Comparison of ENCODE assay signal across 16 cellular contexts in the genomic region with DNA sequence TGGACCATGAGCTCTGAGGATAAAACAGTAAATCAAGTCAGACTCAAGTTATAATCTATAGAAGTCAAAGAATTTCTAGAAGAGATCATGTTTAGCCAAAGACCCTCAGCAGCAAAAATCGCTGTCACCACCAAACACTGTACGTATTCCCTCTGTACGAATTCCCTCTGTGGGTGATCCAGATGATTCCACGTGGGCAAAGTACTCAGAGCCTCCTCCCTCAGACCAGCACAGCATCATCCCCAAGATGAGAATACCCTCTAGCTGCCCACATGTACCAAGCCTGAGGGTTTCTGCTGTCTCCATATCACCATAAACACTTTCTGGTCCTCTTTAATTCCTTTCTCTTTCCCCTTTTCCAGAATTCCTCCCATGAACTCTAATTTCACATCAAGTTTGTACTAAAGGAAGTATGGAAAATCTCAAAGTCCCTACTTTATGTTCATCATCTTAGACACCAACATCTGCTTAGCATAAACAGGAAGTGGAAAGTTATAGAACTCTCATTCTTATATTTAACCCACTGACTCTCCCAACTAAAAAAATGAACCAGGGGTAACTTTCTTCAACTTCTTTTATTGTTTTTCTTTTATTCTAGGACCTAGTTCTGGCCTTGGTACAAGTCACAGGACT. TPM values are rescaled to one million over a fixed set of nuclear protein-coding genes. Genes with fewer than 3 reads are reported as not detected.
DNase-seq lines count a peak whose midpoint lies in the region; ATAC-seq, FAIRE-seq and TF ChIP-seq lines count a peak whose summit lies in the region.
"Had no signal": no experiment of that assay in that cellular context is flagged by ENCODE, and none has a peak within 500 bp of the region (broad histone marks: within the 10 kb centered on the region; RNA-seq: fewer than 3 reads in every experiment).

No MANE protein-coding gene starts in this region.

- TF ChIP-seq RAD21 in HepG2 (CRISPR knock-in tag; IDR thresholded peaks at IDR 0.05): no peak

- H4K20me1 ChIP-seq in HepG2 (ENCODE audit: insufficient read depth, low read length): no peaks in the 10 kb centered on the region
- H4K20me1 ChIP-seq in hepatocyte (ENCODE audit: insufficient read depth, poor library complexity, severe bottlenecking): no peaks in the 10 kb centered on the region

- BruUV-seq in HepG2 (replicated peaks; lab: Mats Ljungman, UMichigan): no TSS peak

- no peaks in the 10 kb centered on the region for H3K9me3 ChIP-seq in HepG2 (ENCODE audit: low read length)
- H3K9me3 ChIP-seq in right lobe of liver: no peaks in the 10 kb centered on the region
- no peaks in the 10 kb centered on the region for H3K9me3 ChIP-seq in Peyer's patch
- H3K9me3 ChIP-seq in hepatocyte (ENCODE audit: low read depth): no peaks in the 10 kb centered on the region
- H3K9me3 ChIP-seq in upper lobe of left lung: no peaks in the 10 kb centered on the region
- H3K9me3 ChIP-seq: BE2C had no signal

- no peak for FAIRE-seq in HepG2 (lab: Jason Lieb, UNC)
- FAIRE-seq: G401.6 had no signal

- H3K36me3 ChIP-seq in HepG2 (replicated peaks in 1 of 2; ENCODE audit: control insufficient read depth in 1 of 2, insufficient read depth in 2 of 2, low read length in 2 of 2): no peaks in the 10 kb centered on the region
- H3K36me3 ChIP-seq in right lobe of liver: no peaks in the 10 kb centered on the region
- H3K36me3 ChIP-seq in Peyer's patch: no peaks in the 10 kb centered on the region
- no peaks in the 10 kb centered on the region for H3K36me3 ChIP-seq in hepatocyte (replicated peaks; ENCODE audit: insufficient read depth, low read depth)
- H3K36me3 ChIP-seq in upper lobe of left lung: peaks cover 0 to 4% (median 0%) of the 10 kb centered on the region in 4 donors
- H3K36me3 ChIP-seq: BE2C had no signal

- TF ChIP-seq POLR2A in HepG2 (IDR thresholded peaks at IDR 0.05; ENCODE audit: insufficient read depth in 1 of 2, low read depth in 2 of 2, low read length in 2 of 2) (no peak), right lobe of liver (IDR thresholded peaks at IDR 0.05) (no peak), Peyer's patch (IDR thresholded peaks at IDR 0.05) (no peak), upper lobe of left lung (IDR thresholded peaks at IDR 0.05) (no peak)

- H3K4me3 ChIP-seq in HepG2 (replicated peaks in 1 of 3; ENCODE audit: insufficient read depth in 1 of 3, low read depth in 2 of 3, low read length in 3 of 3) (no peak overlapping the region), right lobe of liver (no peak overlapping the region), Peyer's patch (no peak overlapping the region), hepatocyte (no peak overlapping the region), upper lobe of left lung (no peak overlapping the region)

- H3K27me3 ChIP-seq in HepG2 (ENCODE audit: control insufficient read depth in 1 of 2, insufficient read depth in 2 of 2, low read length in 2 of 2): no peaks in the 10 kb centered on the region
- H3K27me3 ChIP-seq in right lobe of liver: no peaks in the 10 kb centered on the region
- no peaks in the 10 kb centered on the region for H3K27me3 ChIP-seq in Peyer's patch
- no peaks in the 10 kb centered on the region for H3K27me3 ChIP-seq in hepatocyte
- peaks cover 0 to 2% (median 0%) of the 10 kb centered on the region in 4 donors for H3K27me3 ChIP-seq in upper lobe of left lung

- no peaks in the 10 kb centered on the region for H3K79me2 ChIP-seq in HepG2 (ENCODE audit: insufficient read depth, low read length)
- H3K79me2 ChIP-seq in hepatocyte: no peaks in the 10 kb centered on the region

- in situ Hi-C loops in HepG2 (cut with HindIII; ENCODE audit: extremely low pct_ligation_motif_present, low pct_unique_long_range_greater_than_20kb): no loop called here

- no peak for ATAC-seq in HepG2
- ATAC-seq in right lobe of liver: no peak
- peak in 1 of 2 donors; percentile 27 for ATAC-seq in upper lobe of left lung (ENCODE audit: low FRiP score in 2 of 2)

- H3K9me2 ChIP-seq in hepatocyte (replicated peaks; ENCODE audit: insufficient read depth): no peaks in the 10 kb centered on the region

- CTCF ChIA-PET in HepG2 (lab: Yijun Ruan, JAX; ENCODE audit: low intra/inter-chr PET ratio, low total read pairs): no interaction called here

- H3K27ac ChIP-seq in HepG2 (ENCODE audit: extremely low read length, insufficient read depth, low read length) (no peak overlapping the region), right lobe of liver (no peak overlapping the region), Peyer's patch (peak overlapping the region; percentile 5 to 45 (median 28)), hepatocyte (peak overlapping the region; percentile 63), upper lobe of left lung (peak overlapping the region; percentile 45 to 74 (median 64))

- 99% methylated on average over 4 of the region's 4 CpGs for WGBS in HepG2 (ENCODE audit: low lambda C conversion rate)
- 77% methylated on average over 3 of the region's 4 CpGs for WGBS in right lobe of liver (ENCODE audit: insufficient coverage, low coverage, low lambda C conversion rate, missing lambda C conversion rate)
- 95% methylated on average over 4 of the region's 4 CpGs for WGBS in hepatocyte (ENCODE audit: low lambda C conversion rate, missing lambda C conversion rate)
- 91 to 93% methylated on average over 4 of the region's 4 CpGs for WGBS in upper lobe of left lung, 2 donors

- no peak for DNase-seq in HepG2 (ENCODE audit: low spot score)
- DNase-seq in right lobe of liver: no peak
- DNase-seq in Peyer's patch: no peak
- no peak for DNase-seq in hepatocyte (ENCODE audit: low spot score)
- no peak for DNase-seq in upper lobe of left lung
- no peak for DNase-seq in cortex of kidney (lab: John Stamatoyannopoulos, UW)
- DNase-seq in A172 (ENCODE audit: low spot score): no peak
- no peak for DNase-seq in stimulated activated CD4-positive, alpha-beta T cell treated with anti-CD3 and anti-CD28 coated beads, Interleukin-2, amount 100 ng/mL, for 48 hours
- DNase-seq: activated effector memory CD4-positive, alpha-beta T cell treated with anti-CD3 and anti-CD28 coated beads, Interleukin-2, amount 50 U/mL, for 16 hours; BE2C; NCI-H1694; NCI-H526 treated with DMSO at 0.1 percent for 48 hours; stimulated activated CD4-positive, alpha-beta T cell treated with anti-CD3 and anti-CD28 coated beads, Interleukin-4, amount 100 ng/mL, for 24 hours had no signal

- intact Hi-C loops in HepG2 (cut with micrococcal nuclease; ENCODE audit: unreplicated experiment) (no loop called here), right lobe of liver (cut with DNase I) (no loop called here)

- peaks cover 87% of the 10 kb centered on the region for H3K4me1 ChIP-seq in HepG2 (ENCODE audit: insufficient read depth, low read length)
- H3K4me1 ChIP-seq in right lobe of liver: peaks cover 0 to 28% (median 10%) of the 10 kb centered on the region in 4 donors
- H3K4me1 ChIP-seq in Peyer's patch: peaks cover 0 to 24% (median 0%) of the 10 kb centered on the region in 4 donors
- H3K4me1 ChIP-seq in hepatocyte (ENCODE audit: insufficient read depth): peaks cover 25% of the 10 kb centered on the region
- peaks cover 7 to 15% (median 12%) of the 10 kb centered on the region in 4 donors for H3K4me1 ChIP-seq in upper lobe of left lung
- H3K4me1 ChIP-seq: BE2C had no signal

- POLR2A ChIA-PET in HepG2 (lab: Yijun Ruan, JAX): no interaction called here

- TF ChIP-seq EP300 in HepG2 (IDR thresholded peaks at IDR 0.05; ENCODE audit: low read depth in 2 of 2, low read length in 2 of 2): no peak
- no peak for TF ChIP-seq EP300 in HepG2 (CRISPR knock-in tag; IDR thresholded peaks at IDR 0.05; ENCODE audit: borderline replicate concordance)
- no peak for TF ChIP-seq EP300 in upper lobe of left lung (IDR thresholded peaks at IDR 0.05)

- H2AFZ ChIP-seq in HepG2 (ENCODE audit: low read length): no peak overlapping the region
- H2AFZ ChIP-seq in hepatocyte: no peak overlapping the region

- no peak overlapping the region for H3K9ac ChIP-seq in HepG2 (ENCODE audit: insufficient read depth, low read depth, low read length)

- TF ChIP-seq CTCF in HepG2 (CRISPR knock-in tag; IDR thresholded peaks at IDR 0.05): no peak
- TF ChIP-seq CTCF in right lobe of liver (IDR thresholded peaks at IDR 0.05): no peak
- TF ChIP-seq CTCF in Peyer's patch (IDR thresholded peaks at IDR 0.05): no peak
- no peak for TF ChIP-seq CTCF in hepatocyte (IDR thresholded peaks at IDR 0.05; ENCODE audit: poor library complexity)
- no peak for TF ChIP-seq CTCF in upper lobe of left lung (IDR thresholded peaks at IDR 0.05)

- H3K4me2 ChIP-seq in HepG2 (ENCODE audit: low read depth, low read length) (no peak overlapping the region), hepatocyte (no peak overlapping the region)

RNA-seq across cellular contexts. Expression of gene JAML, which starts 18.7 kb away (rescaled TPM):
- total RNA-seq in HepG2 (2016; rRNA removed; fragmentation: Illumina TruSeq; extraction: Trizol) (3.3 and 3.8 TPM in 2 replicates), right lobe of liver (1 to 10 TPM; 1.5 to 9.1 (median 3.2) TPM), Peyer's patch (10 to 100 TPM in 3 of 4 donors, 1 to 10 TPM in 1; 7.5 to 83.3 (median 14.4) TPM), hepatocyte (3.5 and 5.3 TPM in 2 replicates), upper lobe of left lung (100 to 1,000 TPM in 2 of 6 donors, 10 to 100 TPM in 4; 33.0 to 105 (median 49.5) TPM)
- total RNA-seq in HepG2 (2016; cell fraction: cytosol; rRNA removed; fragmentation: Illumina TruSeq; extraction: Trizol; ENCODE audit: low read depth): 0.71 and 0.97 TPM in 2 replicates
- total RNA-seq in HepG2 (2016; cell fraction: insoluble cytoplasmic fraction; rRNA removed; fragmentation: Illumina TruSeq; extraction: Trizol): 3.7 and 4.6 TPM in 2 replicates
- total RNA-seq in HepG2 (2016; cell fraction: membrane; rRNA removed; fragmentation: Illumina TruSeq; extraction: Trizol): 1.8 and 1.9 TPM in 2 replicates
- 3.5 and 4.0 TPM in 2 replicates for total RNA-seq in HepG2 (2016; cell fraction: nucleus; rRNA removed; fragmentation: Illumina TruSeq; extraction: Trizol)
- polyA plus RNA-seq in HepG2 (2011; rRNA removed) (2.0 and 2.8 TPM in 2 replicates), hepatocyte (5.0 and 5.9 TPM in 2 replicates)
- 0.91 and 1.1 TPM in 2 replicates for polyA plus RNA-seq in HepG2 (2011; cell fraction: cytosol; rRNA removed)
- 8.0 and 9.7 TPM in 2 replicates for polyA plus RNA-seq in HepG2 (2011; cell fraction: nucleus; rRNA removed)
- polyA plus RNA-seq in HepG2 (2012): 9.8 and 22.2 TPM in 2 replicates
- 0.93 and 0.95 TPM in 2 replicates for polyA plus RNA-seq in HepG2 (2016; cell fraction: cytosol; fragmentation: Illumina TruSeq; extraction: Trizol; ENCODE audit: low read depth)
- 2.7 and 4.1 TPM in 2 replicates for polyA plus RNA-seq in HepG2 (2016; cell fraction: insoluble cytoplasmic fraction; fragmentation: Illumina TruSeq; extraction: Trizol; ENCODE audit: low read depth)
- polyA plus RNA-seq in HepG2 (2016; cell fraction: membrane; fragmentation: Illumina TruSeq; extraction: Trizol; ENCODE audit: low read depth): 1.4 and 1.7 TPM in 2 replicates
- 5.7 and 5.9 TPM in 2 replicates for polyA plus RNA-seq in HepG2 (2016; cell fraction: nucleus; fragmentation: Illumina TruSeq; extraction: Trizol; ENCODE audit: insufficient read depth, low read depth)
- 1.7 TPM in 1 of 2 replicates, not detected in the other for polyA minus RNA-seq in HepG2 (2011; rRNA and poly(A)+ RNA removed; ENCODE audit: low replicate concordance)
- 0.44 and 0.59 TPM in 2 replicates for polyA minus RNA-seq in HepG2 (2011; cell fraction: cytosol; rRNA and poly(A)+ RNA removed)
- 6.0 and 6.1 TPM in 2 replicates for polyA minus RNA-seq in HepG2 (2011; cell fraction: nucleus; rRNA and poly(A)+ RNA removed)
- not detected in 2 replicates for total RNA-seq in A172 (2014; rRNA removed; shearing (Covaris generic))
- total RNA-seq: epithelial cell of proximal tubule had no signal

RNA-seq across cellular contexts. Expression of gene SCN2B, which starts 29.7 kb away (rescaled TPM):
- 0.02 TPM in 1 of 2 replicates, not detected in the other for total RNA-seq in HepG2 (2016; rRNA removed; fragmentation: Illumina TruSeq; extraction: Trizol)
- total RNA-seq in HepG2 (2016; cell fraction: cytosol; rRNA removed; fragmentation: Illumina TruSeq; extraction: Trizol; ENCODE audit: low read depth): not detected in 2 replicates
- total RNA-seq in HepG2 (2016; cell fraction: insoluble cytoplasmic fraction; rRNA removed; fragmentation: Illumina TruSeq; extraction: Trizol): 0.02 TPM in 1 of 2 replicates, not detected in the other
- not detected in 2 replicates for total RNA-seq in HepG2 (2016; cell fraction: membrane; rRNA removed; fragmentation: Illumina TruSeq; extraction: Trizol)
- not detected in 2 replicates for total RNA-seq in HepG2 (2016; cell fraction: nucleus; rRNA removed; fragmentation: Illumina TruSeq; extraction: Trizol)
- polyA plus RNA-seq in HepG2 (2011; rRNA removed): 0.01 TPM in 2 replicates
- polyA plus RNA-seq in HepG2 (2011; cell fraction: cytosol; rRNA removed): 0.01 and 0.03 TPM in 2 replicates
- 0.02 and 0.03 TPM in 2 replicates for polyA plus RNA-seq in HepG2 (2011; cell fraction: nucleus; rRNA removed)
- 0.03 TPM in 1 of 2 replicates, not detected in the other for polyA plus RNA-seq in HepG2 (2012)
- not detected in 2 replicates for polyA plus RNA-seq in HepG2 (2016; cell fraction: cytosol; fragmentation: Illumina TruSeq; extraction: Trizol; ENCODE audit: low read depth)
- polyA plus RNA-seq in HepG2 (2016; cell fraction: insoluble cytoplasmic fraction; fragmentation: Illumina TruSeq; extraction: Trizol; ENCODE audit: low read depth): 0.03 TPM in 1 of 2 replicates, not detected in the other
- not detected in 2 replicates for polyA plus RNA-seq in HepG2 (2016; cell fraction: membrane; fragmentation: Illumina TruSeq; extraction: Trizol; ENCODE audit: low read depth)
- not detected in 2 replicates for polyA plus RNA-seq in HepG2 (2016; cell fraction: nucleus; fragmentation: Illumina TruSeq; extraction: Trizol; ENCODE audit: insufficient read depth, low read depth)
- not detected in 2 replicates for polyA minus RNA-seq in HepG2 (2011; rRNA and poly(A)+ RNA removed; ENCODE audit: low replicate concordance)
- polyA minus RNA-seq in HepG2 (2011; cell fraction: cytosol; rRNA and poly(A)+ RNA removed): not detected in 2 replicates
- not detected in 2 replicates for polyA minus RNA-seq in HepG2 (2011; cell fraction: nucleus; rRNA and poly(A)+ RNA removed)
- not detected for total RNA-seq in right lobe of liver
- total RNA-seq in Peyer's patch: under 1 TPM in 2 of 4 donors, not detected in 2; 0.13 to 0.38 TPM
- 1.1 and 1.3 TPM in 2 replicates for total RNA-seq in hepatocyte
- 0.92 and 1.2 TPM in 2 replicates for polyA plus RNA-seq in hepatocyte
- total RNA-seq in upper lobe of left lung: 1 to 10 TPM in 1 of 6 donors, under 1 TPM in 3, not detected in 2; 0.22 to 2.4 (median 0.32) TPM
- total RNA-seq in A172 (2014; rRNA removed; shearing (Covaris generic)): not detected in 2 replicates

RNA-seq across cellular contexts. Expression of gene MPZL3, which starts 46.1 kb away (rescaled TPM):
- total RNA-seq in HepG2 (2016; rRNA removed; fragmentation: Illumina TruSeq; extraction: Trizol) (6.6 and 9.3 TPM in 2 replicates), right lobe of liver (1 to 10 TPM; 2.7 to 9.3 (median 6.8) TPM), Peyer's patch (10 to 100 TPM in 1 of 4 donors, 1 to 10 TPM in 2, under 1 TPM in 1; 0.83 to 15.4 (median 7.8) TPM), hepatocyte (20.6 and 21.1 TPM in 2 replicates), upper lobe of left lung (10 to 100 TPM in 4 of 6 donors, 1 to 10 TPM in 2; 2.3 to 27.7 (median 10.4) TPM)
- total RNA-seq in HepG2 (2016; cell fraction: cytosol; rRNA removed; fragmentation: Illumina TruSeq; extraction: Trizol; ENCODE audit: low read depth): 0.51 and 0.88 TPM in 2 replicates
- 6.1 and 9.5 TPM in 2 replicates for total RNA-seq in HepG2 (2016; cell fraction: insoluble cytoplasmic fraction; rRNA removed; fragmentation: Illumina TruSeq; extraction: Trizol)
- total RNA-seq in HepG2 (2016; cell fraction: membrane; rRNA removed; fragmentation: Illumina TruSeq; extraction: Trizol): 3.0 and 3.4 TPM in 2 replicates
- total RNA-seq in HepG2 (2016; cell fraction: nucleus; rRNA removed; fragmentation: Illumina TruSeq; extraction: Trizol): 7.4 and 9.6 TPM in 2 replicates
- polyA plus RNA-seq in HepG2 (2011; rRNA removed) (4.5 and 5.3 TPM in 2 replicates), hepatocyte (10.2 and 10.8 TPM in 2 replicates)
- polyA plus RNA-seq in HepG2 (2011; cell fraction: cytosol; rRNA removed): 3.1 and 4.4 TPM in 2 replicates
- polyA plus RNA-seq in HepG2 (2011; cell fraction: nucleus; rRNA removed): 2.5 TPM in 2 replicates
- polyA plus RNA-seq in HepG2 (2012): 4.4 and 4.5 TPM in 2 replicates
- 0.26 and 0.48 TPM in 2 replicates for polyA plus RNA-seq in HepG2 (2016; cell fraction: cytosol; fragmentation: Illumina TruSeq; extraction: Trizol; ENCODE audit: low read depth)
- 3.1 and 3.5 TPM in 2 replicates for polyA plus RNA-seq in HepG2 (2016; cell fraction: insoluble cytoplasmic fraction; fragmentation: Illumina TruSeq; extraction: Trizol; ENCODE audit: low read depth)
- 1.2 TPM in 2 replicates for polyA plus RNA-seq in HepG2 (2016; cell fraction: membrane; fragmentation: Illumina TruSeq; extraction: Trizol; ENCODE audit: low read depth)
- 8.3 and 8.4 TPM in 2 replicates for polyA plus RNA-seq in HepG2 (2016; cell fraction: nucleus; fragmentation: Illumina TruSeq; extraction: Trizol; ENCODE audit: insufficient read depth, low read depth)
- polyA minus RNA-seq in HepG2 (2011; rRNA and poly(A)+ RNA removed; ENCODE audit: low replicate concordance): 3.3 and 7.7 TPM in 2 replicates
- polyA minus RNA-seq in HepG2 (2011; cell fraction: cytosol; rRNA and poly(A)+ RNA removed): 8.2 and 11.8 TPM in 2 replicates
- 3.5 and 4.4 TPM in 2 replicates for polyA minus RNA-seq in HepG2 (2011; cell fraction: nucleus; rRNA and poly(A)+ RNA removed)
- 1.8 and 2.0 TPM in 2 replicates for total RNA-seq in A172 (2014; rRNA removed; shearing (Covaris generic))

RNA-seq across cellular contexts. Expression of gene SCN4B, which starts 53.5 kb away (rescaled TPM):
- 0.04 TPM in 1 of 2 replicates, not detected in the other for total RNA-seq in HepG2 (2016; rRNA removed; fragmentation: Illumina TruSeq; extraction: Trizol)
- not detected in 2 replicates for total RNA-seq in HepG2 (2016; cell fraction: cytosol; rRNA removed; fragmentation: Illumina TruSeq; extraction: Trizol; ENCODE audit: low read depth)
- total RNA-seq in HepG2 (2016; cell fraction: insoluble cytoplasmic fraction; rRNA removed; fragmentation: Illumina TruSeq; extraction: Trizol): 0.19 TPM in 1 of 2 replicates, not detected in the other
- total RNA-seq in HepG2 (2016; cell fraction: membrane; rRNA removed; fragmentation: Illumina TruSeq; extraction: Trizol): 0.03 TPM in 1 of 2 replicates, not detected in the other
- not detected in 2 replicates for total RNA-seq in HepG2 (2016; cell fraction: nucleus; rRNA removed; fragmentation: Illumina TruSeq; extraction: Trizol)
- 0.29 and 0.38 TPM in 2 replicates for polyA plus RNA-seq in HepG2 (2011; rRNA removed)
- 0.13 and 0.19 TPM in 2 replicates for polyA plus RNA-seq in HepG2 (2011; cell fraction: cytosol; rRNA removed)
- polyA plus RNA-seq in HepG2 (2011; cell fraction: nucleus; rRNA removed): 0.64 and 0.72 TPM in 2 replicates
- polyA plus RNA-seq in HepG2 (2012): 0.07 TPM in 2 replicates
- polyA plus RNA-seq in HepG2 (2016; cell fraction: cytosol; fragmentation: Illumina TruSeq; extraction: Trizol; ENCODE audit: low read depth): not detected in 2 replicates
- polyA plus RNA-seq in HepG2 (2016; cell fraction: insoluble cytoplasmic fraction; fragmentation: Illumina TruSeq; extraction: Trizol; ENCODE audit: low read depth): 0.20 TPM in 1 of 2 replicates, not detected in the other
- 0.16 TPM in 1 of 2 replicates, not detected in the other for polyA plus RNA-seq in HepG2 (2016; cell fraction: membrane; fragmentation: Illumina TruSeq; extraction: Trizol; ENCODE audit: low read depth)
- polyA plus RNA-seq in HepG2 (2016; cell fraction: nucleus; fragmentation: Illumina TruSeq; extraction: Trizol; ENCODE audit: insufficient read depth, low read depth): 0.17 and 0.42 TPM in 2 replicates
- 0.18 TPM in 1 of 2 replicates, not detected in the other for polyA minus RNA-seq in HepG2 (2011; rRNA and poly(A)+ RNA removed; ENCODE audit: low replicate concordance)
- polyA minus RNA-seq in HepG2 (2011; cell fraction: cytosol; rRNA and poly(A)+ RNA removed): not detected in 2 replicates
- polyA minus RNA-seq in HepG2 (2011; cell fraction: nucleus; rRNA and poly(A)+ RNA removed): 0.39 and 0.75 TPM in 2 replicates
- under 1 TPM; 0.11 to 0.30 (median 0.23) TPM for total RNA-seq in right lobe of liver
- 1 to 10 TPM in 2 of 4 donors, under 1 TPM in 2; 0.35 to 8.3 (median 1.4) TPM for total RNA-seq in Peyer's patch
- total RNA-seq in hepatocyte: 0.57 and 1.0 TPM in 2 replicates
- 0.55 and 1.1 TPM in 2 replicates for polyA plus RNA-seq in hepatocyte
- total RNA-seq in upper lobe of left lung: 1 to 10 TPM in 5 of 6 donors, under 1 TPM in 1; under 0.01 to 5.5 (median 3.3) TPM
- 0.84 TPM in 1 of 2 replicates, not detected in the other for total RNA-seq in A172 (2014; rRNA removed; shearing (Covaris generic))
- total RNA-seq: progenitor cell of endocrine pancreas had no signal

RNA-seq across cellular contexts. Expression of gene MPZL2, which starts 58.0 kb away (rescaled TPM):
- total RNA-seq in HepG2 (2016; rRNA removed; fragmentation: Illumina TruSeq; extraction: Trizol) (16.6 and 27.9 TPM in 2 replicates), right lobe of liver (10 to 100 TPM; 13.0 to 32.4 (median 21.2) TPM), Peyer's patch (10 to 100 TPM; 21.0 to 32.4 (median 22.3) TPM), hepatocyte (47.2 and 52.3 TPM in 2 replicates), upper lobe of left lung (100 to 1,000 TPM in 3 of 6 donors, 10 to 100 TPM in 3; 51.6 to 146 (median 110) TPM)
- total RNA-seq in HepG2 (2016; cell fraction: cytosol; rRNA removed; fragmentation: Illumina TruSeq; extraction: Trizol; ENCODE audit: low read depth): 2.2 and 2.3 TPM in 2 replicates
- 14.3 and 27.1 TPM in 2 replicates for total RNA-seq in HepG2 (2016; cell fraction: insoluble cytoplasmic fraction; rRNA removed; fragmentation: Illumina TruSeq; extraction: Trizol)
- 4.6 and 5.7 TPM in 2 replicates for total RNA-seq in HepG2 (2016; cell fraction: membrane; rRNA removed; fragmentation: Illumina TruSeq; extraction: Trizol)
- 37.3 and 38.2 TPM in 2 replicates for total RNA-seq in HepG2 (2016; cell fraction: nucleus; rRNA removed; fragmentation: Illumina TruSeq; extraction: Trizol)
- polyA plus RNA-seq in HepG2 (2011; rRNA removed) (41.0 and 53.7 TPM in 2 replicates), hepatocyte (38.4 and 48.0 TPM in 2 replicates)
- 26.1 and 32.3 TPM in 2 replicates for polyA plus RNA-seq in HepG2 (2011; cell fraction: cytosol; rRNA removed)
- polyA plus RNA-seq in HepG2 (2011; cell fraction: nucleus; rRNA removed): 33.6 and 34.4 TPM in 2 replicates
- polyA plus RNA-seq in HepG2 (2012): 19.5 and 32.5 TPM in 2 replicates
- polyA plus RNA-seq in HepG2 (2016; cell fraction: cytosol; fragmentation: Illumina TruSeq; extraction: Trizol; ENCODE audit: low read depth): 1.4 and 1.6 TPM in 2 replicates
- polyA plus RNA-seq in HepG2 (2016; cell fraction: insoluble cytoplasmic fraction; fragmentation: Illumina TruSeq; extraction: Trizol; ENCODE audit: low read depth): 14.0 and 15.4 TPM in 2 replicates
- polyA plus RNA-seq in HepG2 (2016; cell fraction: membrane; fragmentation: Illumina TruSeq; extraction: Trizol; ENCODE audit: low read depth): 2.7 and 3.2 TPM in 2 replicates
- 46.0 and 46.2 TPM in 2 replicates for polyA plus RNA-seq in HepG2 (2016; cell fraction: nucleus; fragmentation: Illumina TruSeq; extraction: Trizol; ENCODE audit: insufficient read depth, low read depth)
- 46.6 and 89.0 TPM in 2 replicates for polyA minus RNA-seq in HepG2 (2011; rRNA and poly(A)+ RNA removed; ENCODE audit: low replicate concordance)
- polyA minus RNA-seq in HepG2 (2011; cell fraction: cytosol; rRNA and poly(A)+ RNA removed): 16.1 and 23.3 TPM in 2 replicates
- polyA minus RNA-seq in HepG2 (2011; cell fraction: nucleus; rRNA and poly(A)+ RNA removed): 32.2 and 41.3 TPM in 2 replicates
- not detected in 2 replicates for total RNA-seq in A172 (2014; rRNA removed; shearing (Covaris generic))

Comparison
In these comparisons a context has a peak if more than half of its experiments do, and no peak if none do; other contexts are left out.
1. H3K27ac ChIP-seq: peak in Peyer's patch (4 of 4), hepatocyte (single experiment) and upper lobe of left lung (4 of 4); none in HepG2 (single experiment) and right lobe of liver (0 of 3).